Comparison of ENCODE assay signal across 8 cellular contexts in genomic region chr17:36629252-36629847, GRCh38. TPM values are rescaled to one million over a fixed set of nuclear protein-coding genes. Genes with fewer than 3 reads are reported as not detected.
DNase-seq lines count a peak whose midpoint lies in the region; ATAC-seq lines count a peak whose summit lies in the region.

No MANE protein-coding gene starts in this region.

- ATAC-seq in HG02642 (IDR thresholded peaks at IDR 0.05; ENCODE audit: poor library complexity, unreplicated experiment) = no peak

- peak; percentile 58 for DNase-seq in CMK (ENCODE audit: low read depth)
- peak; percentile 14 for DNase-seq in HS-27A (ENCODE audit: low read depth)
- DNase-seq in NOMO-1 treated with dmso at 0.1 percent for 144 hours (lab: John Stamatoyannopoulos, UW; ENCODE audit: unreplicated experiment) = peak; percentile 16
- peak; percentile 55 to 86 (median 83) for DNase-seq in activated CD8-positive, alpha-beta memory T cell treated with anti-CD3 and anti-CD28 coated beads for 48 hours (ENCODE audit: low read depth in 2 of 3, low spot score in 2 of 3)
- DNase-seq in epidermal melanocyte (ENCODE audit: insufficient read length, low spot score) = peak; percentile 56
- peak; percentile 75 for DNase-seq in myocyte (ENCODE audit: low read depth)
- DNase-seq in stimulated activated CD8-positive, alpha-beta memory T cell treated with anti-CD3 and anti-CD28 coated beads, Interleukin-4, amount 100 ng/mL, for 48 hours = peak; percentile 92

RNA-seq across cellular contexts. Expression of gene MRM1, which starts 28.0 kb away (rescaled TPM):
- total RNA-seq in myocyte = 8.1 and 12.0 TPM in 2 replicates
- polyA plus RNA-seq in myocyte (2012) = 5.8 TPM

RNA-seq across cellular contexts. Expression of gene DHRS11, which starts 37.7 kb away (rescaled TPM):
- total RNA-seq in myocyte = 5.7 and 7.0 TPM in 2 replicates
- 6.4 TPM for polyA plus RNA-seq in myocyte (2012)

Comparison
In these comparisons a context has a peak if more than half of its experiments do, and no peak if none do; other contexts are left out.
1. DNase-seq: peak in every context shown above with its lines; median percentile 92 in stimulated activated CD8-positive, alpha-beta memory T cell treated with anti-CD3 and anti-CD28 coated beads, Interleukin-4, amount 100 ng/mL, for 48 hours; 83 in activated CD8-positive, alpha-beta memory T cell treated with anti-CD3 and anti-CD28 coated beads for 48 hours; 75 in myocyte; 58 in CMK; 56 in epidermal melanocyte; 16 in NOMO-1 treated with dmso at 0.1 percent for 144 hours; 14 in HS-27A.